ENCODE assay signal across 8 cellular contexts in the genomic region with DNA sequence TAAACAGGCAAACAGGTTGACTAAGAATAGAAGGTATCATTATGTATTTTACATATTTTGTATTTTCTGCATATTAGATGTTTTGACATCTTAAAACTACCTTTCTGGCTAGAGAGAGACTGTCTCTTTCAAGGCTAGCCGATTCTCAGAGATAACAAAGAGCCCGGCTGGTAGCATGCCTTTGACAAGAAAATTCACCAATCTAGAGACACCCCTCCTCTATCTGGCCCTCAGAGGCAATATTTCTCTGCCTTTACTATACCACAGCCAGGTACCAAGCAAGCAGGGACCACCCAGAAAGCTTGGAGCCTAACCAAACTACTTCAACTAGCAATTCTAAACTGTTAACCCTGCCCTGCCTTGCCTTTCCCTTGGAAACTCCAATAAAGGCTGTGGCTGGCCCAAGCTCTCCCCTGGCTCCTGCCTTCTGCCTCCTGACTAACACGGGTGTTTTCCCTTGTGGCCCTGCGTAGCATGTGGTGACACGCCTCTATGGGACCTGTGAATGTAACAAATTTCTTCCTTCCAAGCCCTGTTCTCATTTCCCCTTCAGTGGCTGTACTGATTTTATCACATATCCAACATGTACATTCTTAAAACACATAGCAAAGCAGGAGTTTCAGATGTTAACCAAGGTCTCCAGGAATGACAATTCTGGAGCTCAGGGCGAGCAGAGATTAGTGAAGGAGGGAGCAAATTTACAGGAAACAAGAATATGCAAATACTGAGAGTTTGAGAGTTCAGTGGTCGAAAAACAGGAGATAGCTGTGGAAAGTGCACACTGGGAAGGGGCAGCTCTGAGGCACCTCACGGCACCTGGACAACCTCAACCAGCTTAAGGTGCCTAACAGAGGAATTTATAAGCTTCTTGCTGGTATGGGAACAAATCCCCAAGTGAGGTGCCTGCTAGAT.
DNase-seq lines count a peak whose midpoint lies in the region; ATAC-seq and TF ChIP-seq lines count a peak whose summit lies in the region.

No MANE protein-coding gene starts in this region.

- TF ChIP-seq CTCF in heart left ventricle (IDR thresholded peaks at IDR 0.05) (no peak), BE2C (IDR thresholded peaks at IDR 0.05; ENCODE audit: low read depth, low read length) (no peak)

- peaks cover 59% of the 10 kb centered on the region for H3K4me1 Mint-ChIP-seq in activated CD4-positive, alpha-beta T cell treated with anti-CD3 and anti-CD28 coated beads, Interleukin-2, amount 10 ng/mL, durations not matched to agents 24 days and 14 days

- H3K36me3 ChIP-seq in heart left ventricle (no peaks in the 10 kb centered on the region), aorta (ENCODE audit: control insufficient read depth in 1 of 2, insufficient read depth in 2 of 2, low read length in 1 of 2) (no peaks in the 10 kb centered on the region), BE2C (no peaks in the 10 kb centered on the region)

- H3K4me1 ChIP-seq in heart left ventricle (peaks cover 0 to 31% (median 23%) of the 10 kb centered on the region in 12 donors), aorta (ENCODE audit: control insufficient read depth in 1 of 2, insufficient read depth in 2 of 2, low read length in 2 of 2) (peaks cover 5 to 9% of the 10 kb centered on the region in 2 donors), BE2C (no peaks in the 10 kb centered on the region)

- H3K4me3 ChIP-seq in heart left ventricle (no peak overlapping the region), aorta (ENCODE audit: low read length in 2 of 2) (no peak overlapping the region), BE2C (ENCODE audit: low read depth, low read length) (no peak overlapping the region)

- intact Hi-C loops in heart left ventricle (cut with DNase I), result loop anchor here in 2 of 10 donors (5.0 kb wide), 1 partner anchor 199 kb away; no protein-coding TSS in a partner anchor
- intact Hi-C loops in Right ventricle myocardium superior (cut with DNase I), result no loop called here
- intact Hi-C loops in activated CD4-positive, alpha-beta T cell treated with anti-CD3 and anti-CD28 coated beads, Interleukin-2, amount 10 ng/mL, durations not matched to agents 24 days and 14 days (cut with micrococcal nuclease), result loop anchor here (1.0 to 5.0 kb wide), 10 partner anchors 11 to 235 kb away; no protein-coding TSS in a partner anchor
- intact Hi-C loops in aorta (cut with DNase I), result loop anchor here (5.0 to 10.0 kb wide), 3 partner anchors 41 to 171 kb away; no protein-coding TSS in a partner anchor
- intact Hi-C loops in posterior vena cava (cut with DNase I), result no loop called here

- H3K27ac Mint-ChIP-seq in activated CD4-positive, alpha-beta T cell treated with anti-CD3 and anti-CD28 coated beads, Interleukin-2, amount 10 ng/mL, durations not matched to agents 24 days and 14 days, result peak overlapping the region; percentile 78

- H3K27me3 ChIP-seq in heart left ventricle (no peaks in the 10 kb centered on the region), aorta (ENCODE audit: control insufficient read depth in 1 of 2, insufficient read depth in 2 of 2, low read length in 1 of 2) (no peaks in the 10 kb centered on the region), BE2C (no peaks in the 10 kb centered on the region; the same call in 1 of the 2 replicates)

- peak overlapping the region; percentile 55 for H3K4me3 Mint-ChIP-seq in activated CD4-positive, alpha-beta T cell treated with anti-CD3 and anti-CD28 coated beads, Interleukin-2, amount 10 ng/mL, durations not matched to agents 24 days and 14 days

- ATAC-seq in heart left ventricle (peak in 3 of 4 donors; percentile 33 to 61 (median 59)), Right ventricle myocardium superior (ENCODE audit: poor library complexity) (no peak), aorta (ENCODE audit: low FRiP score) (peak; percentile 45)

- no peaks in the 10 kb centered on the region for H3K9me3 Mint-ChIP-seq in activated CD4-positive, alpha-beta T cell treated with anti-CD3 and anti-CD28 coated beads, Interleukin-2, amount 10 ng/mL, durations not matched to agents 24 days and 14 days

- TF ChIP-seq POLR2A in heart left ventricle (IDR thresholded peaks at IDR 0.05), result no peak

- 61 to 67% (median 64%) methylated on average over 8 of the region's 8 CpGs for WGBS in heart left ventricle, 4 donors
- 32 to 38% methylated on average over 8 of the region's 8 CpGs for WGBS in aorta, 2 donors

- H3K27ac ChIP-seq in heart left ventricle (peak overlapping the region in 2 of 12 donors; percentile 0 to 32), aorta (ENCODE audit: low read depth in 1 of 2, low read length in 2 of 2) (peak overlapping the region in 1 of 2 donors; percentile 76)

- no peaks in the 10 kb centered on the region for H3K27me3 Mint-ChIP-seq in activated CD4-positive, alpha-beta T cell treated with anti-CD3 and anti-CD28 coated beads, Interleukin-2, amount 10 ng/mL, durations not matched to agents 24 days and 14 days

- H3K36me3 Mint-ChIP-seq in activated CD4-positive, alpha-beta T cell treated with anti-CD3 and anti-CD28 coated beads, Interleukin-2, amount 10 ng/mL, durations not matched to agents 24 days and 14 days (ENCODE audit: low read depth), result peaks cover 21% of the 10 kb centered on the region

- peaks cover 0 to 5% (median 0%) of the 10 kb centered on the region in 12 donors for H3K9me3 ChIP-seq in heart left ventricle
- H3K9me3 ChIP-seq in aorta (ENCODE audit: control insufficient read depth, low read length), result no peaks in the 10 kb centered on the region
- H3K9me3 ChIP-seq in BE2C, result peaks cover 4% of the 10 kb centered on the region; the same call in 1 of the 2 replicates

- DNase-seq in heart left ventricle (no peak), Right ventricle myocardium superior (no peak), kidney tubule cell (ENCODE audit: low spot score) (peak; percentile 44), aorta (peak in 1 of 2 donors; percentile 52), BE2C (no peak), NCI-H1092 treated with DMSO at 0.1 percent for 48 hours (lab: John Stamatoyannopoulos, UW) (no peak), posterior vena cava (ENCODE audit: low spot score) (no peak)
- peak; percentile 81 for DNase-seq in activated CD4-positive, alpha-beta T cell treated with anti-CD3 and anti-CD28 coated beads, Interleukin-2, amount 10 ng/mL, durations not matched to agents 24 days and 14 days

Comparison
In these comparisons a context has a peak if more than half of its experiments do, and no peak if none do; other contexts are left out.
1. DNase-seq: peak in activated CD4-positive, alpha-beta T cell treated with anti-CD3 and anti-CD28 coated beads, Interleukin-2, amount 10 ng/mL, durations not matched to agents 24 days and 14 days (single experiment) and kidney tubule cell (single experiment); none in heart left ventricle (0 of 5), Right ventricle myocardium superior (single experiment), BE2C (single experiment), NCI-H1092 treated with DMSO at 0.1 percent for 48 hours (single experiment) and posterior vena cava (single experiment).
2. intact Hi-C loops: an anchor here in activated CD4-positive, alpha-beta T cell treated with anti-CD3 and anti-CD28 coated beads, Interleukin-2, amount 10 ng/mL, durations not matched to agents 24 days and 14 days (1.0 to 5.0 kb wide) and aorta (5.0 to 10.0 kb wide); none called in Right ventricle myocardium superior and posterior vena cava.